Comparison of ENCODE assay signal across 21 cellular contexts in genomic region chr3:184789314-184789998, GRCh38.
"Had no signal": no experiment of that assay in that cellular context is flagged by ENCODE, and none has a peak within 500 bp of the region (broad histone marks: within the 10 kb centered on the region; RNA-seq: fewer than 3 reads in every experiment).

No MANE protein-coding gene starts in this region.

- H3K27me3 Mint-ChIP-seq: activated CD4-positive, alpha-beta memory T cell treated with anti-CD3 and anti-CD28 coated beads for 36 hours had no signal

- H3K4me3 Mint-ChIP-seq: activated CD4-positive, alpha-beta memory T cell treated with anti-CD3 and anti-CD28 coated beads for 36 hours; activated naive CD8-positive, alpha-beta T cell treated with anti-CD3 and anti-CD28 coated beads for 36 hours; memory B cell; nephron progenitor cell; stimulated activated naive B cell treated with anti-CD40 and anti-IgM and Interleukin-4, amounts not matched to agents 10 μg/mL and 1 μg/mL and 100 μg/mL, for 72 hours had no signal

- H3K9me3 Mint-ChIP-seq: activated CD4-positive, alpha-beta memory T cell treated with anti-CD3 and anti-CD28 coated beads for 36 hours; activated naive CD8-positive, alpha-beta T cell treated with anti-CD3 and anti-CD28 coated beads for 36 hours; memory B cell; nephron progenitor cell; stimulated activated naive B cell treated with anti-CD40 and anti-IgM and Interleukin-4, amounts not matched to agents 10 μg/mL and 1 μg/mL and 100 μg/mL, for 72 hours had no signal

- DNase-seq: activated CD4-positive, alpha-beta memory T cell treated with anti-CD3 and anti-CD28 coated beads for 36 hours; activated CD4-positive, alpha-beta T cell treated with anti-CD3 and anti-CD28 coated beads for 48 hours; activated CD4-positive, CD25-positive, alpha-beta regulatory T cell; activated naive CD4-positive, alpha-beta T cell treated with Interleukin-2 at 50 U/mL for 16 hours; activated naive CD8-positive, alpha-beta T cell treated with anti-CD3 and anti-CD28 coated beads for 36 hours; activated T-cell treated with anti-CD3 and anti-CD28 coated beads, Interleukin-2, amount 50 U/mL, for 48 hours; cortex of kidney; heart left ventricle; left colon; nephron progenitor cell; nucleus accumbens; sigmoid colon; stimulated activated CD4-positive, alpha-beta T cell treated with anti-CD3 and anti-CD28 coated beads, Interleukin-2, amount 100 ng/mL, for 48 hours; stimulated activated CD8-positive, alpha-beta memory T cell treated with anti-CD3 and anti-CD28 coated beads, Interleukin-4, amount 100 ng/mL, for 48 hours; stimulated activated naive B cell treated with anti-CD40 and anti-IgM and Interleukin-4, amounts not matched to agents 10 μg/mL and 1 μg/mL and 100 μg/mL, for 72 hours; T-helper 9 cell; trophoblast cell; uterus had no signal

- H3K9me3 ChIP-seq: gastroesophageal sphincter, heart left ventricle, sigmoid colon, uterus had no signal

- H3K36me3 Mint-ChIP-seq: activated CD4-positive, alpha-beta memory T cell treated with anti-CD3 and anti-CD28 coated beads for 36 hours; activated naive CD8-positive, alpha-beta T cell treated with anti-CD3 and anti-CD28 coated beads for 36 hours; memory B cell; stimulated activated naive B cell treated with anti-CD40 and anti-IgM and Interleukin-4, amounts not matched to agents 10 μg/mL and 1 μg/mL and 100 μg/mL, for 72 hours had no signal

- H3K27ac Mint-ChIP-seq: activated CD4-positive, alpha-beta memory T cell treated with anti-CD3 and anti-CD28 coated beads for 36 hours; activated naive CD8-positive, alpha-beta T cell treated with anti-CD3 and anti-CD28 coated beads for 36 hours; memory B cell; nephron progenitor cell; stimulated activated naive B cell treated with anti-CD40 and anti-IgM and Interleukin-4, amounts not matched to agents 10 μg/mL and 1 μg/mL and 100 μg/mL, for 72 hours had no signal

- H3K27ac ChIP-seq: epithelial cell of prostate, gastroesophageal sphincter, heart left ventricle, sigmoid colon, uterus had no signal

- H3K27me3 ChIP-seq: gastroesophageal sphincter, sigmoid colon, uterus had no signal

- H3K36me3 ChIP-seq: gastroesophageal sphincter, heart left ventricle, sigmoid colon, uterus had no signal

- H3K4me3 ChIP-seq: gastroesophageal sphincter, heart left ventricle, sigmoid colon, uterus had no signal
